Comparison of ENCODE assay signal across 2 cellular contexts in genomic region chr22:40797427-40797826, GRCh38.
TF ChIP-seq lines count a peak whose summit lies in the region.

No MANE protein-coding gene starts in this region.

TF ChIP-seq in GM23338, 12 proteins besides CTCF, POLR2A, EP300 and RAD21 (continued from another document):
- TF ChIP-seq REST (IDR thresholded peaks at IDR 0.05; ENCODE audit: unreplicated experiment): no peak
- TF ChIP-seq EZH2phosphoT487 (IDR thresholded peaks at IDR 0.05; ENCODE audit: unreplicated experiment): no peak
- TF ChIP-seq CREB1 (CRISPR knock-in tag; IDR thresholded peaks at IDR 0.05; ENCODE audit: low read depth): no peak
- TF ChIP-seq ZNF462 (CRISPR knock-in tag; IDR thresholded peaks at IDR 0.05): no peak

TF ChIP-seq in SK-N-SH treated with all-trans-retinoic acid at 6 μM for 48 hours, 23 proteins besides CTCF, POLR2A, EP300 and RAD21:
- TF ChIP-seq CREB5 (CRISPR knock-in tag; IDR thresholded peaks at IDR 0.05; ENCODE audit: low read depth) (no peak), ZFP30 (CRISPR knock-in tag; IDR thresholded peaks at IDR 0.05) (no peak), ISL1 (CRISPR knock-in tag; IDR thresholded peaks at IDR 0.05) (0 out of 2 replicates have a peak, but pooled peaks have one; percentile 26), SNAI2 (CRISPR knock-in tag; IDR thresholded peaks at IDR 0.05) (no peak)
